In genomic region chr6:129730477-129731165, GRCh38 we compare ENCODE assay signal across 8 cellular contexts. TPM values are rescaled to one million over a fixed set of nuclear protein-coding genes. Genes with fewer than 3 reads are reported as not detected.
DNase-seq lines count a peak whose midpoint lies in the region; ATAC-seq and TF ChIP-seq lines count a peak whose summit lies in the region.

No MANE protein-coding gene starts in this region.

- H2AFZ ChIP-seq in neural progenitor cell (replicated peaks): peak overlapping the region; percentile 78

- H3F3A ChIP-seq in neural progenitor cell (ENCODE audit: low read depth): no peaks in the 10 kb centered on the region

- peak; percentile 72 for ATAC-seq in activated CD8-positive, alpha-beta memory T cell treated with anti-CD3 and anti-CD28 coated beads, Interleukin-2, amount 10 ng/mL, durations not matched to agents 7 days and 5 days
- peak; percentile 62 for ATAC-seq in HG02678 (IDR thresholded peaks at IDR 0.05; ENCODE audit: unreplicated experiment)
- ATAC-seq in GM21360 (IDR thresholded peaks at IDR 0.05; ENCODE audit: unreplicated experiment): no peak

- H3K27me3 ChIP-seq in dorsolateral prefrontal cortex (no peaks in the 10 kb centered on the region), neural progenitor cell (no peaks in the 10 kb centered on the region)

- intact Hi-C loops in dorsolateral prefrontal cortex (cut with DNase I): no loop called here

- no peaks in the 10 kb centered on the region for H4K20me1 ChIP-seq in neural progenitor cell (ENCODE audit: low read depth)

- H3K79me2 ChIP-seq in neural progenitor cell (ENCODE audit: low read depth): no peaks in the 10 kb centered on the region

- H3K9me3 ChIP-seq in neural progenitor cell (ENCODE audit: low read depth): no peaks in the 10 kb centered on the region

- H3K27ac ChIP-seq in dorsolateral prefrontal cortex (no peak overlapping the region), neural progenitor cell (no peak overlapping the region)

- DNase-seq in activated CD8-positive, alpha-beta memory T cell treated with anti-CD3 and anti-CD28 coated beads, Interleukin-2, amount 10 ng/mL, durations not matched to agents 7 days and 5 days: peak; percentile 54
- DNase-seq in activated CD8-positive, alpha-beta memory T cell treated with anti-CD3 and anti-CD28 coated beads for 24 hours: no peak
- peak; percentile 80 for DNase-seq in OCI-M1 (lab: John Stamatoyannopoulos, UW)
- DNase-seq in dorsolateral prefrontal cortex: no peak
- DNase-seq in neural progenitor cell (ENCODE audit: low spot score): peak; percentile 21
- DNase-seq in GOT3 (lab: John Stamatoyannopoulos, UW): no peak

- TF ChIP-seq CTCF in dorsolateral prefrontal cortex (IDR thresholded peaks at IDR 0.05 in 54 of 56, conservative IDR thresholded peaks at IDR 0.05 in 2 of 56; ENCODE audit: low read depth in 1 of 56, partially characterized antibody in 56 of 56): peak in 54 of 56 donors; percentile 20 to 69 (median 46)
- peak; percentile 54 for TF ChIP-seq CTCF in neural progenitor cell (IDR thresholded peaks at IDR 0.05)

- no peaks in the 10 kb centered on the region for H3K27me3 Mint-ChIP-seq in activated CD8-positive, alpha-beta memory T cell treated with anti-CD3 and anti-CD28 coated beads, Interleukin-2, amount 10 ng/mL, durations not matched to agents 7 days and 5 days
- H3K27me3 Mint-ChIP-seq in neural progenitor cell (ENCODE audit: insufficient read depth, low read depth): no peaks in the 10 kb centered on the region

- H3K4me1 Mint-ChIP-seq in activated CD8-positive, alpha-beta memory T cell treated with anti-CD3 and anti-CD28 coated beads, Interleukin-2, amount 10 ng/mL, durations not matched to agents 7 days and 5 days: peaks cover 17% of the 10 kb centered on the region
- no peaks in the 10 kb centered on the region for H3K4me1 Mint-ChIP-seq in neural progenitor cell

- peak overlapping the region; percentile 74 for H3K27ac Mint-ChIP-seq in activated CD8-positive, alpha-beta memory T cell treated with anti-CD3 and anti-CD28 coated beads, Interleukin-2, amount 10 ng/mL, durations not matched to agents 7 days and 5 days
- H3K27ac Mint-ChIP-seq in neural progenitor cell: no peak overlapping the region

- H3K4me1 ChIP-seq in neural progenitor cell: no peaks in the 10 kb centered on the region

- H3K9ac ChIP-seq in neural progenitor cell: no peak overlapping the region

- no peak overlapping the region for H3K4me3 Mint-ChIP-seq in activated CD8-positive, alpha-beta memory T cell treated with anti-CD3 and anti-CD28 coated beads, Interleukin-2, amount 10 ng/mL, durations not matched to agents 7 days and 5 days
- H3K4me3 Mint-ChIP-seq in neural progenitor cell: no peak overlapping the region

- peaks cover 1% of the 10 kb centered on the region for H3K36me3 Mint-ChIP-seq in activated CD8-positive, alpha-beta memory T cell treated with anti-CD3 and anti-CD28 coated beads, Interleukin-2, amount 10 ng/mL, durations not matched to agents 7 days and 5 days
- peaks cover 2% of the 10 kb centered on the region for H3K36me3 Mint-ChIP-seq in neural progenitor cell

- CTCF ChIA-PET in activated CD8-positive, alpha-beta memory T cell treated with anti-CD3 and anti-CD28 coated beads, Interleukin-2, amount 10 ng/mL, durations not matched to agents 7 days and 5 days (lab: Charles Lee): interaction anchor here (1.0 to 9.9 kb wide), 19 partner anchors 11 to 291 kb away, joined by 3 to 111 read pairs (median 6); partner anchors contain the start of gene ARHGAP18

- no peaks in the 10 kb centered on the region for H3K36me3 ChIP-seq in neural progenitor cell

- H3K4me3 ChIP-seq in dorsolateral prefrontal cortex (no peak overlapping the region), neural progenitor cell (no peak overlapping the region)

- H3K4me2 ChIP-seq in neural progenitor cell: no peak overlapping the region

- H3K9me3 Mint-ChIP-seq in activated CD8-positive, alpha-beta memory T cell treated with anti-CD3 and anti-CD28 coated beads, Interleukin-2, amount 10 ng/mL, durations not matched to agents 7 days and 5 days (ENCODE audit: low read depth): no peaks in the 10 kb centered on the region
- H3K9me3 Mint-ChIP-seq in neural progenitor cell: peaks cover 3% of the 10 kb centered on the region

RNA-seq across cellular contexts. Expression of gene ARHGAP18, which starts 20.6 kb away (rescaled TPM):
- total RNA-seq in activated CD8-positive, alpha-beta memory T cell treated with anti-CD3 and anti-CD28 coated beads, Interleukin-2, amount 10 ng/mL, durations not matched to agents 7 days and 5 days: 10 to 100 TPM; 14.1 to 20.8 TPM
- 1 to 10 TPM; 1.8 to 7.6 (median 4.1) TPM for total RNA-seq in dorsolateral prefrontal cortex
- 3.1 and 3.9 TPM in 2 replicates for total RNA-seq in neural progenitor cell (ENCODE audit: low replicate concordance)

Comparison
In these comparisons a context has a peak if more than half of its experiments do, and no peak if none do; other contexts are left out.
1. DNase-seq: peak in activated CD8-positive, alpha-beta memory T cell treated with anti-CD3 and anti-CD28 coated beads, Interleukin-2, amount 10 ng/mL, durations not matched to agents 7 days and 5 days (single experiment), OCI-M1 (single experiment) and neural progenitor cell (single experiment); none in activated CD8-positive, alpha-beta memory T cell treated with anti-CD3 and anti-CD28 coated beads for 24 hours (single experiment), dorsolateral prefrontal cortex (0 of 10) and GOT3 (single experiment).